20 cellular contexts compared by ENCODE assay signal in the genomic region with DNA sequence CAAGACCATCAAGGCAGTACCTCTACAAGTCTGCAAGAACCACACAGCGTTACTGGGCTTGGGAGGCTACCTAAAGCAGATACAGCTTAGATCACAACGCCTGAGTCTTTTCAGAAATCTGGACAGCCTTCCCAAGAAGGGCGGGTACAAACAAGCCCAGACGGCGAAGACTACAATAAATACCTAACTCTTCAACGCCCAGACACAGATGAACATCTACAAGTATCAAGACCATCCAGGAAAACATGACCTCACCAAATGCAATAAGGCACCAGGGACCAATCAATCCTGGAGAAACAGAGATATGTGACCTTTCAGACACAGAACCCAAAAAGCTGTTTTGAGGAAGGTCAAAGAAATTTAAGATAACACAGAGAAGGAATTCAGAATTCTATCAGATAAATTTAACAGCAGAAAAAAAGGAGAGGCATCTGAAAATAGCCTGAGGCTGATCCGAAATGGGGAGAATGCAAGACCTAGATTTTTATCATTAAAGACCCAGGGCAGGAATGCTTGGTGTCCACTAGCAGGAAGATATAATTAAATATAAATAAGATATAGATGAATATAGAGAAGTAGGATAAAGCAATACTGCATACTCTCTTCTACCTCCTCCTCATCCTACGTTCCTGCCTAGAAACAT.
DNase-seq lines count a peak whose midpoint lies in the region; ATAC-seq and TF ChIP-seq lines count a peak whose summit lies in the region.
"Had no signal": no experiment of that assay in that cellular context is flagged by ENCODE, and none has a peak within 500 bp of the region (broad histone marks: within the 10 kb centered on the region; RNA-seq: fewer than 3 reads in every experiment).

No MANE protein-coding gene starts in this region.

- H4K20me1 ChIP-seq in MM.1S (ENCODE audit: insufficient read depth, low read length), result no peaks in the 10 kb centered on the region

- no peaks in the 10 kb centered on the region for H3K36me3 Mint-ChIP-seq in Caco-2 (ENCODE audit: insufficient read depth, unreplicated experiment)
- H3K36me3 Mint-ChIP-seq in nephron (ENCODE audit: low read depth), result no peaks in the 10 kb centered on the region
- H3K36me3 Mint-ChIP-seq in activated T-cell treated with anti-CD3 and anti-CD28 coated beads, Interleukin-2, amount 50 U/mL, for 24 hours (ENCODE audit: low read depth), result no peaks in the 10 kb centered on the region

- DNase-seq in Caco-2 (peak in 1 of 2 experiments; percentile 52), RWPE1 (ENCODE audit: low spot score) (no peak), MM.1S (no peak)
- no peak for DNase-seq in activated T-cell treated with anti-CD3 and anti-CD28 coated beads, Interleukin-2, amount 50 U/mL, for 48 hours
- DNase-seq in activated T-cell treated with anti-CD3 and anti-CD28 coated beads, Interleukin-2, amount 50 U/mL, for 24 hours, result no peak
- DNase-seq: AML-193, GF-D8, GM23248, HCEC 1CT, MV-4-11, NCI-H1694 treated with DMSO at 0.1 percent for 48 hours, NCI-H226, NCI-H524 treated with DMSO at 0.1 percent for 48 hours, PC-9, SJCRH30 had no signal

- no TSS peak for BruUV-seq in Caco-2 (replicated peaks; lab: Mats Ljungman, UMichigan)

- H3K27ac ChIP-seq in RWPE1, result peak overlapping the region; percentile 77
- no peak overlapping the region for H3K27ac ChIP-seq in MM.1S (ENCODE audit: low read length)
- H3K27ac ChIP-seq: 22Rv1, C4-2B, GM23248, PC-9, SJCRH30 had no signal

- H2AFZ ChIP-seq in MM.1S (ENCODE audit: low read length), result no peak overlapping the region
- H2AFZ ChIP-seq: GM23248, PC-9 had no signal

- intact Hi-C loops in Caco-2 (cut with micrococcal nuclease; ENCODE audit: unreplicated experiment), result loop anchor here (1.0 kb wide), 1 partner anchor 20 kb away; no protein-coding TSS in a partner anchor

- no peaks in the 10 kb centered on the region for H3K9me3 ChIP-seq in Caco-2
- no peaks in the 10 kb centered on the region for H3K9me3 ChIP-seq in MM.1S (replicated peaks; ENCODE audit: insufficient read depth, low read length)

- no peak overlapping the region for H3K9ac ChIP-seq in MM.1S (ENCODE audit: low read length)
- H3K9ac ChIP-seq: GM23248 had no signal

- no peaks in the 10 kb centered on the region for H3K9me2 ChIP-seq in MM.1S (replicated peaks; ENCODE audit: insufficient read depth, low read length)

- H3K4me1 Mint-ChIP-seq in Caco-2 (ENCODE audit: low read depth, unreplicated experiment) (peaks cover 25% of the 10 kb centered on the region), nephron (peaks cover 32% of the 10 kb centered on the region)
- H3K4me1 Mint-ChIP-seq in activated T-cell treated with anti-CD3 and anti-CD28 coated beads, Interleukin-2, amount 50 U/mL, for 24 hours (ENCODE audit: low read depth), result no peaks in the 10 kb centered on the region

- no peak for TF ChIP-seq CTCF in Caco-2 (IDR thresholded peaks at IDR 0.05; ENCODE audit: insufficient read depth in 1 of 2, low read depth in 1 of 2, low read length in 1 of 2, severe bottlenecking in 1 of 2, unreplicated experiment in 1 of 2)
- no peak for TF ChIP-seq CTCF in RWPE1 (conservative IDR thresholded peaks at IDR 0.05; ENCODE audit: low read depth)
- TF ChIP-seq CTCF in nephron (IDR thresholded peaks at IDR 0.05; ENCODE audit: unreplicated experiment in 3 of 3), result no peak
- TF ChIP-seq CTCF in MM.1S (IDR thresholded peaks at IDR 0.05; ENCODE audit: low read length), result no peak

- no peaks in the 10 kb centered on the region for H3K27me3 ChIP-seq in Caco-2 (replicated peaks; ENCODE audit: control insufficient read depth, insufficient read depth, low read length)
- no peaks in the 10 kb centered on the region for H3K27me3 ChIP-seq in MM.1S (replicated peaks; ENCODE audit: insufficient read depth, low read length)
- H3K27me3 ChIP-seq: SJCRH30 had no signal

- H3K9me3 Mint-ChIP-seq in Caco-2 (ENCODE audit: unreplicated experiment) (no peaks in the 10 kb centered on the region), nephron (no peaks in the 10 kb centered on the region)
- H3K9me3 Mint-ChIP-seq in activated T-cell treated with anti-CD3 and anti-CD28 coated beads, Interleukin-2, amount 50 U/mL, for 24 hours, result no peaks in the 10 kb centered on the region

- H3K27ac Mint-ChIP-seq in Caco-2 (ENCODE audit: unreplicated experiment) (peak overlapping the region; percentile 3), nephron (peak overlapping the region in 2 of 3 experiments; percentile 3 to 20)
- H3K27ac Mint-ChIP-seq in activated T-cell treated with anti-CD3 and anti-CD28 coated beads, Interleukin-2, amount 50 U/mL, for 24 hours, result no peak overlapping the region

- H3K4me1 ChIP-seq in Caco-2, result peaks cover 14% of the 10 kb centered on the region
- no peaks in the 10 kb centered on the region for H3K4me1 ChIP-seq in MM.1S (ENCODE audit: low read length)

- no peaks in the 10 kb centered on the region for H3F3A ChIP-seq in MM.1S (ENCODE audit: insufficient read depth, low read length)

- no peak overlapping the region for H3K4me2 ChIP-seq in MM.1S (ENCODE audit: low read depth, low read length)
- H3K4me2 ChIP-seq: PC-9 had no signal

- no peaks in the 10 kb centered on the region for H3K79me2 ChIP-seq in MM.1S (ENCODE audit: low read length)

- CTCF ChIA-PET in Caco-2 (lab: Charles Lee), result no interaction called here
- CTCF ChIA-PET in RWPE1 (lab: Yijun Ruan, JAX), result no interaction called here

- POLR2A ChIA-PET in Caco-2 (lab: Charles Lee) (no interaction called here), RWPE1 (lab: Yijun Ruan, JAX; ENCODE audit: low non-redundant PET) (no interaction called here)

- ATAC-seq in esophagus mucosa (peak; percentile 56), HG03135 (IDR thresholded peaks at IDR 0.05; ENCODE audit: unreplicated experiment) (no peak)

- H3K36me3 ChIP-seq in Caco-2 (ENCODE audit: control insufficient read depth, insufficient read depth, low read length), result no peaks in the 10 kb centered on the region
- H3K36me3 ChIP-seq in MM.1S (replicated peaks; ENCODE audit: insufficient read depth, low read length), result no peaks in the 10 kb centered on the region
- H3K36me3 ChIP-seq: SJCRH30 had no signal

- H3K4me3 ChIP-seq in Caco-2 (ENCODE audit: low read depth, low read length) (no peak overlapping the region), MM.1S (ENCODE audit: low read length) (no peak overlapping the region)
- H3K4me3 ChIP-seq: GM23248, PC-9, SJCRH30 had no signal

- no peaks in the 10 kb centered on the region for H3K27me3 Mint-ChIP-seq in Caco-2 (ENCODE audit: insufficient read depth, unreplicated experiment)
- H3K27me3 Mint-ChIP-seq in nephron (ENCODE audit: low read depth), result no peaks in the 10 kb centered on the region
- no peaks in the 10 kb centered on the region for H3K27me3 Mint-ChIP-seq in activated T-cell treated with anti-CD3 and anti-CD28 coated beads, Interleukin-2, amount 50 U/mL, for 24 hours

- H3K4me3 Mint-ChIP-seq in Caco-2 (ENCODE audit: unreplicated experiment), result no peak overlapping the region
- H3K4me3 Mint-ChIP-seq in nephron, result no peak overlapping the region
- no peak overlapping the region for H3K4me3 Mint-ChIP-seq in activated T-cell treated with anti-CD3 and anti-CD28 coated beads, Interleukin-2, amount 50 U/mL, for 24 hours
